ENCODE assay signal across 21 cellular contexts in genomic region chr4:64465263-64465662, GRCh38. TPM values are rescaled to one million over a fixed set of nuclear protein-coding genes. Genes with fewer than 3 reads are reported as not detected.
DNase-seq lines count a peak whose midpoint lies in the region; ATAC-seq and TF ChIP-seq lines count a peak whose summit lies in the region.
"Had no signal": no experiment of that assay in that cellular context is flagged by ENCODE, and none has a peak within 500 bp of the region (broad histone marks: within the 10 kb centered on the region; RNA-seq: fewer than 3 reads in every experiment).

No MANE protein-coding gene starts in this region.

- intact Hi-C loops in heart left ventricle (cut with DNase I) (loop anchor here in 1 of 10 donors (10.0 kb wide), 1 partner anchor 50 kb away; no protein-coding TSS in a partner anchor), cardiac septum (cut with DNase I) (no loop called here), vagina (cut with DNase I) (no loop called here)

- H3K27me3 ChIP-seq in heart left ventricle (no peaks in the 10 kb centered on the region), vagina (no peaks in the 10 kb centered on the region)

- H3K4me3 ChIP-seq in heart left ventricle (no peak overlapping the region), vagina (no peak overlapping the region)

- H3K27ac ChIP-seq in heart left ventricle (no peak overlapping the region), vagina (no peak overlapping the region)
- H3K27ac ChIP-seq: C4-2B had no signal

- peak; percentile 26 to 68 (median 44) for ATAC-seq in heart left ventricle
- ATAC-seq: HepG2, SK-N-SH treated with all-trans-retinoic acid at 6 μM for 48 hours had no signal

- 29 to 35% (median 30%) methylated on average over 4 of the region's 4 CpGs for WGBS in heart left ventricle, 4 donors

- DNase-seq in DMS53 (lab: John Stamatoyannopoulos, UW) (peak; percentile 4), DMS53 treated with DMSO at 0.1 percent for 48 hours (lab: John Stamatoyannopoulos, UW; ENCODE audit: unreplicated experiment) (no peak), heart left ventricle (no peak), cardiac septum (ENCODE audit: low spot score) (no peak), left kidney (ENCODE audit: low read depth, low spot score) (peak; percentile 6), vagina (ENCODE audit: extremely low spot score in 2 of 2) (no peak), OCI-M1 (lab: John Stamatoyannopoulos, UW) (no peak)
- DNase-seq in activated T-cell treated with anti-CD3 and anti-CD28 coated beads, Interleukin-2, amount 50 U/mL, for 1 hour = no peak
- DNase-seq: AML-193, DMS79 treated with DMSO at 0.1 percent for 48 hours, KBM-7, MV-4-11, NCI-H1417 treated with DMSO at 0.1 percent for 48 hours, NCI-H187 treated with DMSO at 0.1 percent for 48 hours, NCI-H446 treated with DMSO at 0.1 percent for 48 hours, SIG-M5 had no signal

- H3K36me3 ChIP-seq in heart left ventricle (no peaks in the 10 kb centered on the region), vagina (no peaks in the 10 kb centered on the region)

- TF ChIP-seq CTCF in heart left ventricle (IDR thresholded peaks at IDR 0.05) = no peak
- no peak for TF ChIP-seq CTCF in vagina (IDR thresholded peaks at IDR 0.05)

- H3K9me3 ChIP-seq in heart left ventricle (peaks cover 0 to 10% (median 0%) of the 10 kb centered on the region in 12 donors), vagina (no peaks in the 10 kb centered on the region)

- TF ChIP-seq POLR2A in heart left ventricle (IDR thresholded peaks at IDR 0.05) (no peak), vagina (IDR thresholded peaks at IDR 0.05) (no peak)

- H3K4me1 ChIP-seq in heart left ventricle (peaks cover 0 to 5% (median 0%) of the 10 kb centered on the region in 12 donors), vagina (no peaks in the 10 kb centered on the region)

RNA-seq across cellular contexts. Expression of gene TECRL, which starts 56.0 kb away (rescaled TPM):
- 1,000 to 10,000 TPM in 5 of 9 donors, 100 to 1,000 TPM in 4; 652 to 1,384 (median 1,052) TPM for total RNA-seq in heart left ventricle
- 100 to 1,000 TPM; 353 to 454 TPM for polyA plus RNA-seq in heart left ventricle
- 1,093 TPM for total RNA-seq in cardiac septum
- total RNA-seq in vagina = not detected
- total RNA-seq: H4, HepG2, RPMI7951 had no signal
- polyA plus RNA-seq: HepG2 had no signal

Comparison
In these comparisons a context has a peak if more than half of its experiments do, and no peak if none do; other contexts are left out.
1. DNase-seq: peak in DMS53 (single experiment) and left kidney (single experiment); none in DMS53 treated with DMSO at 0.1 percent for 48 hours (single experiment), heart left ventricle (0 of 5), cardiac septum (single experiment), vagina (0 of 2), OCI-M1 (single experiment) and activated T-cell treated with anti-CD3 and anti-CD28 coated beads, Interleukin-2, amount 50 U/mL, for 1 hour (single experiment).
2. RNA of gene TECRL, which starts 56.0 kb away (total RNA-seq): 1,093 TPM in cardiac septum (single experiment) and 652 to 1,384 TPM in heart left ventricle; not detected in vagina (single experiment); every median in the first group is over 100 times any median in the second.